ENCODE assay signal across 8 cellular contexts in the genomic region with DNA sequence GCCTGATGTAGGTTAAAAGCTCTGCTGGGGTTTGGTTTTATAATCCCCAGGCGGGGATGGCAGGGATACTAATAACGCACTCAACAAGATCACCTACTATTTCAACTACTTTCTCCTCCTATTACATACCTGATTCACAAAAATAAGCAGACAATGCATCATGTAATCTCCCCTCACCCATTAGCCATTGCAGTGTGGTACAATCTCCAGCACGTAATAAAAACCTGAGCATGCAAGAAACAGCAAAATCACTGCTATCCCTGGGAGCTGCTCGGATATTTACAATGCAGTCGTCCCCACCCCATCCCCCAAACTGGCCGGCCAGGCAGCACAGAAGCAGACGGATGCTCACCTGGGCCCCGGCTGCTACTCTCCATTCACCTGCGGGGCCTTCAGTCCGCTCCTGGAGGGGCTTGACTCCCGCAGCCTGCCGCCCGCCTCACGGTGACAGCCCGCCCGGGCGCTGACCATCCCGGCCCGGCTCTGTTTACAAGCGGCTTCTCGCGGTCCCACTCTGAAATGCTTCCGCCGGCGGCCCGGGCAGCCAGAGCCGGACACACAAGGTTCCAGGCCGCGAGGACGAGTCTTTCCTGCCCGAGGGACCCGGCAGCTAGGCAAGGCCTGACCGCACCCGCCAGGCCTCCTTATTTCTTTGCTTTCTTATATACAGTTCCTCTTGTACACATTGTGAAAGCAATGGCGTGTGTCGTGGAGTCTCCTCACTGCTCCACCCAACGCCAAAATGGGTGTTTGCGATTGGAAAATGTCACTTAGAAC. TPM values are rescaled to one million over a fixed set of nuclear protein-coding genes. Genes with fewer than 3 reads are reported as not detected.
A peak's percentile ranks its signal among the peaks of the same experiment; 100 is the strongest.
DNase-seq lines count a peak whose midpoint lies in the region; ATAC-seq and TF ChIP-seq lines count a peak whose summit lies in the region.

A gene with protein sequence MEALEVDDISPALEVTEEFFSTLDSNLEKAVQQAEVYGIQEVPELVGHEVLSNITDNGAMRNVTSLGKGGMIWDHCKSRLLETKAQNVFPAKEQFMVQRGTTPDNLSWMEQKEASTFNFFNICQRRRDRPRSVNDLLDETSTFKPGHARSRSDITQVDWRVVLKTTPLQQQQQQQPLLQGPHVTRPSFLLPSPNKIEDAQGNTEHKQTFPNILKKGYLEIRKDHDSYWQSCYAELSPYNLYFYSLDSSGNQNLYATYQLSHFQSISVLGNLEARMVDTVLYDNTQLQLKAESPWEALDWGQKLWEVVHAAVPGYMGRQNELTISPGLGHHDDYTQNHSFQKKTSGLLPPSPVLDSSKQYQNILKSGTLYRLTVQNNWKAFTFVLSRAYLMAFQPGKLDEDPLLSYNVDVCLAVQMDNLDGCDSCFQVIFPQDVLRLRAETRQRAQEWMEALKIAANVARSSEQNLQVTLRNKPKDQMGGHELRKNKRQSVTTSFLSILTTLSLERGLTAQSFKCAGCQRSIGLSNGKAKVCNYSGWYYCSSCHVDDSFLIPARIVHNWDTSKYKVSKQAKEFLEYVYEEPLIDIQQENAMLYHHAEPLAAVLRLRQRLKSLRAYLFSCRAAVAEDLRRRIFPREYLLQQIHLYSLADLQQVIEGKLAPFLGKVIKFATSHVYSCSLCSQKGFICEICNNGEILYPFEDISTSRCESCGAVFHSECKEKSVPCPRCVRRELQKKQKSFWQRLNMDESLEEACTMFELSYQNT (minus strand): TSS at position 491 of the 777 bp plus-strand sequence. CDS start 23,888 bp downstream, outside the sequence.

- no peaks in the 10 kb centered on the region for H3K36me3 Mint-ChIP-seq in natural killer cell

- H3K9ac ChIP-seq in HUES6 (ENCODE audit: low read length), result peak within 1 kb of the TSS; percentile 74

- no peaks in the 10 kb centered on the region for H3K27me3 Mint-ChIP-seq in natural killer cell (ENCODE audit: low read depth in 2 of 2)

- peak; percentile 93 for ATAC-seq in GM21423 (IDR thresholded peaks at IDR 0.05; ENCODE audit: unreplicated experiment)
- ATAC-seq in natural killer cell, result peak; percentile 92 to 96 (median 95)

- H3K9me3 ChIP-seq in HUES6 (ENCODE audit: control insufficient read depth, insufficient read depth, low read depth, low read length), result no peaks in the 10 kb centered on the region

- peaks cover 17 to 22% of the 10 kb centered on the region in 2 donors for H3K4me1 Mint-ChIP-seq in natural killer cell

- DNase-seq in DMS114 treated with DMSO at 0.1 percent for 48 hours (lab: John Stamatoyannopoulos, UW; ENCODE audit: unreplicated experiment) (peak; percentile 65), RKO (ENCODE audit: low spot score) (peak; percentile 82), fibroblast of mammary gland (ENCODE audit: low read depth) (peak; percentile 84), natural killer cell (peak; percentile 76)
- peak; percentile 50 to 57 for DNase-seq in activated T-helper 1 cell treated with anti-CD3 and anti-CD28 coated beads, Interleukin-2, amount 50 U/mL, for 16 hours (ENCODE audit: low read depth in 1 of 2, low spot score in 1 of 2)
- peak; percentile 62 for DNase-seq in stimulated activated naive CD4-positive, alpha-beta T cell treated with Interleukin-2 at 50 U/mL for 16 hours (lab: John Stamatoyannopoulos, UW)

- no peaks in the 10 kb centered on the region for H3K9me3 Mint-ChIP-seq in natural killer cell

- peak within 1 kb of the TSS; percentile 77 to 91 for H3K27ac Mint-ChIP-seq in natural killer cell

- H3K27me3 ChIP-seq in HUES6 (ENCODE audit: control insufficient read depth, insufficient read depth, low read length), result no peaks in the 10 kb centered on the region

- H3K4me3 ChIP-seq in HUES6 (ENCODE audit: low read depth, low read length), result peak within 1 kb of the TSS; percentile 91
- peak within 1 kb of the TSS; percentile 80 for H3K4me3 ChIP-seq in fibroblast of mammary gland (ENCODE audit: control insufficient read depth, low read depth, low read length)

- H3K36me3 ChIP-seq in HUES6 (ENCODE audit: control insufficient read depth, insufficient read depth, low read length), result no peaks in the 10 kb centered on the region

- intact Hi-C loops in natural killer cell (cut with micrococcal nuclease), result no loop called here

- peak within 1 kb of the TSS; percentile 24; the same call in 1 of the 2 replicates for H3K27ac ChIP-seq in HUES6 (ENCODE audit: low read depth, low read length)

- H3K4me3 Mint-ChIP-seq in natural killer cell, result peak within 1 kb of the TSS; percentile 92

- TF ChIP-seq CTCF in fibroblast of mammary gland (conservative IDR thresholded peaks at IDR 0.05; ENCODE audit: control insufficient read depth, insufficient read depth, low read depth, low read length) (no peak), natural killer cell (IDR thresholded peaks at IDR 0.05) (no peak)

- H3K4me1 ChIP-seq in HUES6 (ENCODE audit: control insufficient read depth, insufficient read depth, low read length), result peaks cover 6% of the 10 kb centered on the region

RNA-seq across cellular contexts. Expression of the gene that starts here (rescaled TPM):
- total RNA-seq in natural killer cell, result 10 to 100 TPM; 21.7 to 27.7 (median 26.3) TPM

Comparison
In these comparisons a context has a peak if more than half of its experiments do, and no peak if none do; other contexts are left out.
1. Peak in every context shown above with its lines: DNase-seq, ATAC-seq, H3K4me3 ChIP-seq and H3K27ac ChIP-seq.